Comparison of ENCODE assay signal across 2 cellular contexts in the genomic region with DNA sequence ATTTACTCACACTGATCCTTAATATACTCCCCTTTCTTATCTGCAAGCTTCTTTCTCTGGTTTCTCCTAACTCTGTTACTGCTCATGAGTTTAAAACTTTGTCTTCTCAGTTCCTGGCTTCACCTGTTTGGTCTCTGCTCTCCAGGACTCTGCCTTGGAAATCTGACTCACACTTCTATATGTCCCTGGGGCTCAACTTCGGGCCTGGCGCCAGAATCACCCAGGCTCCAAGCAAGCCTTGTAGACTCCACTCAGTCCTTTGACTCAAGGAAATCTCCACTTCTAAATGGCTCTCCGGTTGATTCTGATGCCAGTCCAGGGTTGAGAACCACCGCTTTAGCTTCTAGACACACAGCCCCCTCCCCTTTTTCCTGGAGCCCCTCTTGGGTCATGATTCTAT.
A peak's percentile ranks its signal among the peaks of the same experiment; 100 is the strongest.
TF ChIP-seq lines count a peak whose summit lies in the region.

No MANE protein-coding gene starts in this region.

TF ChIP-seq in IMR-90, 13 proteins besides CTCF, POLR2A, EP300 and RAD21:
- TF ChIP-seq FOS (IDR thresholded peaks at IDR 0.05; ENCODE audit: low read depth, low read length): no peak
- no peak for TF ChIP-seq CHD1 (IDR thresholded peaks at IDR 0.05; ENCODE audit: low read depth, low read length)

TF ChIP-seq in K562, 482 proteins besides CTCF, POLR2A, EP300 and RAD21:
- no peak for TF ChIP-seq ZC3H8 (IDR thresholded peaks at IDR 0.05)
- TF ChIP-seq MXI1 (IDR thresholded peaks at IDR 0.05; ENCODE audit: low read depth, low read length): no peak
- TF ChIP-seq, protein P1, sequence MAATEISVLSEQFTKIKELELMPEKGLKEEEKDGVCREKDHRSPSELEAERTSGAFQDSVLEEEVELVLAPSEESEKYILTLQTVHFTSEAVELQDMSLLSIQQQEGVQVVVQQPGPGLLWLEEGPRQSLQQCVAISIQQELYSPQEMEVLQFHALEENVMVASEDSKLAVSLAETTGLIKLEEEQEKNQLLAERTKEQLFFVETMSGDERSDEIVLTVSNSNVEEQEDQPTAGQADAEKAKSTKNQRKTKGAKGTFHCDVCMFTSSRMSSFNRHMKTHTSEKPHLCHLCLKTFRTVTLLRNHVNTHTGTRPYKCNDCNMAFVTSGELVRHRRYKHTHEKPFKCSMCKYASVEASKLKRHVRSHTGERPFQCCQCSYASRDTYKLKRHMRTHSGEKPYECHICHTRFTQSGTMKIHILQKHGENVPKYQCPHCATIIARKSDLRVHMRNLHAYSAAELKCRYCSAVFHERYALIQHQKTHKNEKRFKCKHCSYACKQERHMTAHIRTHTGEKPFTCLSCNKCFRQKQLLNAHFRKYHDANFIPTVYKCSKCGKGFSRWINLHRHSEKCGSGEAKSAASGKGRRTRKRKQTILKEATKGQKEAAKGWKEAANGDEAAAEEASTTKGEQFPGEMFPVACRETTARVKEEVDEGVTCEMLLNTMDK (IDR thresholded peaks at IDR 0.05; ENCODE audit: borderline replicate concordance, insufficient read depth, low read depth, low read length, poor library complexity, severe bottlenecking): no peak
- TF ChIP-seq, protein P2, sequence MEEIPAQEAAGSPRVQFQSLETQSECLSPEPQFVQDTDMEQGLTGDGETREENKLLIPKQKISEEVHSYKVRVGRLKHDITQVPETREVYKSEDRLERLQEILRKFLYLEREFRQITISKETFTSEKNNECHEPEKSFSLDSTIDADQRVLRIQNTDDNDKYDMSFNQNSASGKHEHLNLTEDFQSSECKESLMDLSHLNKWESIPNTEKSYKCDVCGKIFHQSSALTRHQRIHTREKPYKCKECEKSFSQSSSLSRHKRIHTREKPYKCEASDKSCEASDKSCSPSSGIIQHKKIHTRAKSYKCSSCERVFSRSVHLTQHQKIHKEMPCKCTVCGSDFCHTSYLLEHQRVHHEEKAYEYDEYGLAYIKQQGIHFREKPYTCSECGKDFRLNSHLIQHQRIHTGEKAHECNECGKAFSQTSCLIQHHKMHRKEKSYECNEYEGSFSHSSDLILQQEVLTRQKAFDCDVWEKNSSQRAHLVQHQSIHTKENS (CRISPR knock-in tag; IDR thresholded peaks at IDR 0.05): no peak
- TF ChIP-seq ZNF232 (CRISPR knock-in tag; IDR thresholded peaks at IDR 0.05): no peak
- TF ChIP-seq TAF9B (IDR thresholded peaks at IDR 0.05; ENCODE audit: partially characterized antibody): no peak
- TF ChIP-seq CBFA2T3 (IDR thresholded peaks at IDR 0.05): 0 out of 2 replicates have a peak, but pooled peaks have one; percentile 13
- no peak for TF ChIP-seq NUFIP1 (IDR thresholded peaks at IDR 0.05; ENCODE audit: partially characterized antibody)
- TF ChIP-seq ZNF134 (CRISPR knock-in tag; conservative IDR thresholded peaks at IDR 0.05): no peak
- no peak for TF ChIP-seq MED1 (CRISPR knock-in tag; IDR thresholded peaks at IDR 0.05; ENCODE audit: borderline replicate concordance)
- TF ChIP-seq, protein P3, sequence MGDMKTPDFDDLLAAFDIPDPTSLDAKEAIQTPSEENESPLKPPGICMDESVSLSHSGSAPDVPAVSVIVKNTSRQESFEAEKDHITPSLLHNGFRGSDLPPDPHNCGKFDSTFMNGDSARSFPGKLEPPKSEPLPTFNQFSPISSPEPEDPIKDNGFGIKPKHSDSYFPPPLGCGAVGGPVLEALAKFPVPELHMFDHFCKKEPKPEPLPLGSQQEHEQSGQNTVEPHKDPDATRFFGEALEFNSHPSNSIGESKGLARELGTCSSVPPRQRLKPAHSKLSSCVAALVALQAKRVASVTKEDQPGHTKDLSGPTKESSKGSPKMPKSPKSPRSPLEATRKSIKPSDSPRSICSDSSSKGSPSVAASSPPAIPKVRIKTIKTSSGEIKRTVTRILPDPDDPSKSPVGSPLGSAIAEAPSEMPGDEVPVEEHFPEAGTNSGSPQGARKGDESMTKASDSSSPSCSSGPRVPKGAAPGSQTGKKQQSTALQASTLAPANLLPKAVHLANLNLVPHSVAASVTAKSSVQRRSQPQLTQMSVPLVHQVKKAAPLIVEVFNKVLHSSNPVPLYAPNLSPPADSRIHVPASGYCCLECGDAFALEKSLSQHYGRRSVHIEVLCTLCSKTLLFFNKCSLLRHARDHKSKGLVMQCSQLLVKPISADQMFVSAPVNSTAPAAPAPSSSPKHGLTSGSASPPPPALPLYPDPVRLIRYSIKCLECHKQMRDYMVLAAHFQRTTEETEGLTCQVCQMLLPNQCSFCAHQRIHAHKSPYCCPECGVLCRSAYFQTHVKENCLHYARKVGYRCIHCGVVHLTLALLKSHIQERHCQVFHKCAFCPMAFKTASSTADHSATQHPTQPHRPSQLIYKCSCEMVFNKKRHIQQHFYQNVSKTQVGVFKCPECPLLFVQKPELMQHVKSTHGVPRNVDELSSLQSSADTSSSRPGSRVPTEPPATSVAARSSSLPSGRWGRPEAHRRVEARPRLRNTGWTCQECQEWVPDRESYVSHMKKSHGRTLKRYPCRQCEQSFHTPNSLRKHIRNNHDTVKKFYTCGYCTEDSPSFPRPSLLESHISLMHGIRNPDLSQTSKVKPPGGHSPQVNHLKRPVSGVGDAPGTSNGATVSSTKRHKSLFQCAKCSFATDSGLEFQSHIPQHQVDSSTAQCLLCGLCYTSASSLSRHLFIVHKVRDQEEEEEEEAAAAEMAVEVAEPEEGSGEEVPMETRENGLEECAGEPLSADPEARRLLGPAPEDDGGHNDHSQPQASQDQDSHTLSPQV (IDR thresholded peaks at IDR 0.05): no peak
- peak; percentile 47; the same call in 1 of the 2 replicates for TF ChIP-seq ZNF316 (IDR thresholded peaks at IDR 0.05)
- TF ChIP-seq, protein P4, sequence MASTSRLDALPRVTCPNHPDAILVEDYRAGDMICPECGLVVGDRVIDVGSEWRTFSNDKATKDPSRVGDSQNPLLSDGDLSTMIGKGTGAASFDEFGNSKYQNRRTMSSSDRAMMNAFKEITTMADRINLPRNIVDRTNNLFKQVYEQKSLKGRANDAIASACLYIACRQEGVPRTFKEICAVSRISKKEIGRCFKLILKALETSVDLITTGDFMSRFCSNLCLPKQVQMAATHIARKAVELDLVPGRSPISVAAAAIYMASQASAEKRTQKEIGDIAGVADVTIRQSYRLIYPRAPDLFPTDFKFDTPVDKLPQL (IDR thresholded peaks at IDR 0.05; ENCODE audit: extremely low read depth, insufficient read length): no peak
- TF ChIP-seq YBX1 (IDR thresholded peaks at IDR 0.05): no peak
- TF ChIP-seq NFIC (IDR thresholded peaks at IDR 0.05): peak; percentile 61
- TF ChIP-seq RBM17 (IDR thresholded peaks at IDR 0.05; ENCODE audit: borderline replicate concordance, low read depth, low read length): no peak
- no peak for TF ChIP-seq RNF2 (IDR thresholded peaks at IDR 0.05)
- TF ChIP-seq FOXA3 (CRISPR knock-in tag; conservative IDR thresholded peaks at IDR 0.05 in 1 of 2, IDR thresholded peaks at IDR 0.05 in 1 of 2): no peak
- TF ChIP-seq GTF2A2 (tag; IDR thresholded peaks at IDR 0.05): no peak
- TF ChIP-seq ZNF431 (CRISPR knock-in tag; IDR thresholded peaks at IDR 0.05): no peak
- TF ChIP-seq, protein P5, sequence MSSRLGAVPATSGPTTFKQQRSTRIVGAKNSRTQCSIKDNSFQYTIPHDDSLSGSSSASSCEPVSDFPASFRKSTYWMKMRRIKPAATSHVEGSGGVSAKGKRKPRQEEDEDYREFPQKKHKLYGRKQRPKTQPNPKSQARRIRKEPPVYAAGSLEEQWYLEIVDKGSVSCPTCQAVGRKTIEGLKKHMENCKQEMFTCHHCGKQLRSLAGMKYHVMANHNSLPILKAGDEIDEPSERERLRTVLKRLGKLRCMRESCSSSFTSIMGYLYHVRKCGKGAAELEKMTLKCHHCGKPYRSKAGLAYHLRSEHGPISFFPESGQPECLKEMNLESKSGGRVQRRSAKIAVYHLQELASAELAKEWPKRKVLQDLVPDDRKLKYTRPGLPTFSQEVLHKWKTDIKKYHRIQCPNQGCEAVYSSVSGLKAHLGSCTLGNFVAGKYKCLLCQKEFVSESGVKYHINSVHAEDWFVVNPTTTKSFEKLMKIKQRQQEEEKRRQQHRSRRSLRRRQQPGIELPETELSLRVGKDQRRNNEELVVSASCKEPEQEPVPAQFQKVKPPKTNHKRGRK (tag; IDR thresholded peaks at IDR 0.05): no peak
- peak; percentile 29; the same call in 1 of the 2 replicates for TF ChIP-seq ARID1B (IDR thresholded peaks at IDR 0.05)
- TF ChIP-seq ZNF695 (CRISPR knock-in tag; IDR thresholded peaks at IDR 0.05): no peak
- TF ChIP-seq CBX2 (IDR thresholded peaks at IDR 0.05; ENCODE audit: insufficient read depth, low read length, poor library complexity, severe bottlenecking): no peak
- TF ChIP-seq MAZ (CRISPR knock-in tag; conservative IDR thresholded peaks at IDR 0.05 in 1 of 2, IDR thresholded peaks at IDR 0.05 in 1 of 2): no peak
- no peak for TF ChIP-seq NFIX (CRISPR knock-in tag; IDR thresholded peaks at IDR 0.05; ENCODE audit: low read depth)
- no peak for TF ChIP-seq NFXL1 (CRISPR knock-in tag; IDR thresholded peaks at IDR 0.05)
- no peak for TF ChIP-seq POLR3G (IDR thresholded peaks at IDR 0.05; ENCODE audit: extremely low read depth, insufficient read length, insufficient replicate concordance)
- no peak for TF ChIP-seq U2AF2 (optimal IDR thresholded peaks at IDR 0.05; ENCODE audit: low read depth, low read length)
- no peak; the same call in 1 of the 2 replicates for TF ChIP-seq MAFG (tag; conservative IDR thresholded peaks at IDR 0.05)
- 0 out of 2 replicates have a peak, but pooled peaks have one; percentile 35 for TF ChIP-seq DPF2 (IDR thresholded peaks at IDR 0.05)
- no peak for TF ChIP-seq EP400 (IDR thresholded peaks at IDR 0.05)
